Comparison of ENCODE assay signal across 30 cellular contexts in genomic region chr3:100844063-100844936, GRCh38.
DNase-seq lines count a peak whose midpoint lies in the region; ATAC-seq and TF ChIP-seq lines count a peak whose summit lies in the region.
"Had no signal": no experiment of that assay in that cellular context is flagged by ENCODE, and none has a peak within 500 bp of the region (broad histone marks: within the 10 kb centered on the region; RNA-seq: fewer than 3 reads in every experiment).

No MANE protein-coding gene starts in this region.

- peak; percentile 36 for ATAC-seq in HG02798 (IDR thresholded peaks at IDR 0.05; ENCODE audit: poor library complexity, unreplicated experiment)
- peak; percentile 87 for ATAC-seq in RWPE2 (ENCODE audit: low read depth)
- no peak for ATAC-seq in GM21825 (IDR thresholded peaks at IDR 0.05; ENCODE audit: unreplicated experiment)
- ATAC-seq in GM21447 (IDR thresholded peaks at IDR 0.05; ENCODE audit: unreplicated experiment): no peak
- ATAC-seq: left colon, natural killer cell, PC-3, right cardiac atrium, WTC11 had no signal

- H3K27me3 ChIP-seq in RWPE2 (ENCODE audit: insufficient read depth, poor library complexity, severe bottlenecking): no peaks in the 10 kb centered on the region
- H3K27me3 ChIP-seq: thyroid gland had no signal

- no peaks in the 10 kb centered on the region for H3K36me3 ChIP-seq in RWPE2 (ENCODE audit: low read depth)
- H3K36me3 ChIP-seq: thyroid gland had no signal

- peaks cover 25% of the 10 kb centered on the region for H3K4me1 ChIP-seq in RWPE2 (ENCODE audit: insufficient read depth, poor library complexity, severe bottlenecking)
- H3K4me1 ChIP-seq: thyroid gland had no signal

- H3K27ac ChIP-seq in RWPE2 (ENCODE audit: poor library complexity, severe bottlenecking): peak overlapping the region; percentile 91
- H3K27ac ChIP-seq: thyroid gland had no signal

- H3K4me3 ChIP-seq in RWPE2 (ENCODE audit: severe bottlenecking): peak overlapping the region; percentile 12
- H3K4me3 ChIP-seq: thyroid gland had no signal

- DNase-seq in RWPE2 (ENCODE audit: low spot score) (no peak), fibroblast of peridontal ligament (ENCODE audit: extremely low read depth) (peak; percentile 63), renal cortical epithelial cell (ENCODE audit: low read depth) (peak; percentile 91), hippocampal formation (lab: John Stamatoyannopoulos, UW) (no peak), mucosa of gallbladder (ENCODE audit: low spot score) (no peak)
- DNase-seq: activated naive CD4-positive, alpha-beta T cell treated with anti-CD3 and anti-CD28 coated beads, Interleukin-2, amount 50 U/mL, for 16 hours; amygdala; C1 segment of cervical spinal cord; Calu3; endodermal cell; head of caudate nucleus; left colon; midbrain; natural killer cell; NCI-H1105 treated with DMSO at 0.1 percent for 48 hours; NCI-H2081; NCI-H446 treated with DMSO at 0.1 percent for 48 hours; PC-3; right cardiac atrium; SHP77 treated with DMSO at 0.1 percent for 48 hours; stimulated activated CD4-positive, alpha-beta T cell treated with anti-CD3 and anti-CD28 coated beads, Interleukin-12 subunit alpha, Interleukin-12 subunit beta, amount 100 ng/mL, for 4 hours; stimulated activated CD4-positive, alpha-beta T cell treated with anti-CD3 and anti-CD28 coated beads, Interleukin-4, amount 100 ng/mL, for 4 hours; stimulated activated naive CD4-positive, alpha-beta T cell; SW 1271; T1000; thyroid gland had no signal

- H3K9me3 ChIP-seq in RWPE2 (ENCODE audit: severe bottlenecking): no peaks in the 10 kb centered on the region
- H3K9me3 ChIP-seq: thyroid gland had no signal

- TF ChIP-seq CTCF in RWPE2 (IDR thresholded peaks at IDR 0.05; ENCODE audit: poor library complexity, severe bottlenecking): no peak

Comparison
In these comparisons a context has a peak if more than half of its experiments do, and no peak if none do; other contexts are left out.
1. ATAC-seq: peak in HG02798 (single experiment) and RWPE2 (single experiment); none in GM21825 (single experiment) and GM21447 (single experiment).
2. DNase-seq: peak in fibroblast of peridontal ligament (single experiment) and renal cortical epithelial cell (single experiment); none in RWPE2 (single experiment), hippocampal formation (0 of 2) and mucosa of gallbladder (single experiment).